Comparison of ENCODE assay signal across 28 cellular contexts in genomic region chr12:103793046-103793445, GRCh38.
"Had no signal": no experiment of that assay in that cellular context is flagged by ENCODE, and none has a peak within 500 bp of the region (broad histone marks: within the 10 kb centered on the region; RNA-seq: fewer than 3 reads in every experiment).

No MANE protein-coding gene starts in this region.

- H3K9me3 ChIP-seq: adrenal gland, body of pancreas, colonic mucosa, esophagus muscularis mucosa, gastrocnemius medialis, heart right ventricle had no signal

- H3K9me3 Mint-ChIP-seq: activated CD4-positive, alpha-beta memory T cell treated with anti-CD3 and anti-CD28 coated beads, Interleukin-2, amount 10 ng/mL, durations not matched to agents 7 days and 5 days; activated CD4-positive, alpha-beta T cell treated with anti-CD3 and anti-CD28 coated beads, Interleukin-2, amount 10 ng/mL, durations not matched to agents 7 days and 5 days; activated naive CD4-positive, alpha-beta T cell treated with anti-CD3 and anti-CD28 coated beads for 36 hours; activated naive CD4-positive, alpha-beta T cell treated with anti-CD3 and anti-CD28 coated beads, Interleukin-2, amount 50 U/mL, for 24 hours; activated naive CD8-positive, alpha-beta T cell treated with anti-CD3 and anti-CD28 coated beads for 36 hours; activated naive CD8-positive, alpha-beta T cell treated with anti-CD3 and anti-CD28 coated beads, Interleukin-2, amount 50 U/mL, for 24 hours; activated T-cell treated with anti-CD3 and anti-CD28 coated beads, Interleukin-2, amount 50 U/mL, for 4 hours; activated T-helper 17 cell treated with anti-CD3 and anti-CD28 coated beads, Interleukin-2, amount 50 U/mL, for 72 hours; WTC11 had no signal

- H3K36me3 ChIP-seq: cardiac muscle cell had no signal

- H3K4me1 Mint-ChIP-seq: activated naive CD4-positive, alpha-beta T cell treated with anti-CD3 and anti-CD28 coated beads, Interleukin-2, amount 50 U/mL, for 24 hours; activated naive CD8-positive, alpha-beta T cell treated with anti-CD3 and anti-CD28 coated beads for 36 hours; activated naive CD8-positive, alpha-beta T cell treated with anti-CD3 and anti-CD28 coated beads, Interleukin-2, amount 50 U/mL, for 24 hours; activated T-helper 17 cell treated with anti-CD3 and anti-CD28 coated beads, Interleukin-2, amount 50 U/mL, for 72 hours had no signal

- H3K27ac Mint-ChIP-seq: activated CD4-positive, alpha-beta memory T cell treated with anti-CD3 and anti-CD28 coated beads, Interleukin-2, amount 10 ng/mL, durations not matched to agents 7 days and 5 days; activated CD4-positive, alpha-beta T cell treated with anti-CD3 and anti-CD28 coated beads, Interleukin-2, amount 10 ng/mL, durations not matched to agents 7 days and 5 days; activated naive CD4-positive, alpha-beta T cell treated with anti-CD3 and anti-CD28 coated beads for 36 hours; activated naive CD4-positive, alpha-beta T cell treated with anti-CD3 and anti-CD28 coated beads, Interleukin-2, amount 50 U/mL, for 24 hours; activated naive CD8-positive, alpha-beta T cell treated with anti-CD3 and anti-CD28 coated beads for 36 hours; activated naive CD8-positive, alpha-beta T cell treated with anti-CD3 and anti-CD28 coated beads, Interleukin-2, amount 50 U/mL, for 24 hours; activated T-helper 17 cell treated with anti-CD3 and anti-CD28 coated beads, Interleukin-2, amount 50 U/mL, for 72 hours; T-helper 17 cell; WTC11 had no signal

- DNase-seq: activated CD4-positive, alpha-beta memory T cell treated with anti-CD3 and anti-CD28 coated beads, Interleukin-2, amount 10 ng/mL, durations not matched to agents 7 days and 5 days; activated CD4-positive, alpha-beta T cell treated with anti-CD3 and anti-CD28 coated beads for 1 hour; activated CD4-positive, alpha-beta T cell treated with anti-CD3 and anti-CD28 coated beads for 4 hours; activated CD4-positive, alpha-beta T cell treated with anti-CD3 and anti-CD28 coated beads, Interleukin-2, amount 10 ng/mL, durations not matched to agents 7 days and 5 days; activated CD4-positive, alpha-beta T cell treated with anti-CD3 and anti-CD28 coated beads, Interleukin-2, amount 50 U/mL, for 4 hours; activated effector memory CD4-positive, alpha-beta T cell treated with Interleukin-2 at 50 U/mL for 16 hours; activated naive CD4-positive, alpha-beta T cell treated with anti-CD3 and anti-CD28 coated beads for 36 hours; activated naive CD8-positive, alpha-beta T cell treated with anti-CD3 and anti-CD28 coated beads for 36 hours; activated naive CD8-positive, alpha-beta T cell treated with anti-CD3 and anti-CD28 coated beads, Interleukin-2, amount 50 U/mL, for 24 hours; activated T-cell treated with anti-CD3 and anti-CD28 coated beads, Interleukin-2, amount 50 U/mL, for 4 hours; adrenal gland; amygdala; aorta; body of pancreas; central memory CD4-positive, alpha-beta T cell; cerebellar nuclear complex; colonic mucosa; effector CD8-positive, alpha-beta T cell; foreskin keratinocyte; gastrocnemius medialis; heart right ventricle; T-helper 1 cell; T-helper 17 cell had no signal

- H3K27me3 Mint-ChIP-seq: activated CD4-positive, alpha-beta memory T cell treated with anti-CD3 and anti-CD28 coated beads, Interleukin-2, amount 10 ng/mL, durations not matched to agents 7 days and 5 days; activated CD4-positive, alpha-beta T cell treated with anti-CD3 and anti-CD28 coated beads, Interleukin-2, amount 10 ng/mL, durations not matched to agents 7 days and 5 days; activated naive CD4-positive, alpha-beta T cell treated with anti-CD3 and anti-CD28 coated beads, Interleukin-2, amount 50 U/mL, for 24 hours; activated naive CD8-positive, alpha-beta T cell treated with anti-CD3 and anti-CD28 coated beads for 36 hours; activated naive CD8-positive, alpha-beta T cell treated with anti-CD3 and anti-CD28 coated beads, Interleukin-2, amount 50 U/mL, for 24 hours; activated T-helper 17 cell treated with anti-CD3 and anti-CD28 coated beads, Interleukin-2, amount 50 U/mL, for 72 hours; T-helper 17 cell had no signal

- H3K4me3 ChIP-seq: adrenal gland, body of pancreas, cardiac muscle cell, colonic mucosa, esophagus muscularis mucosa, gastrocnemius medialis, heart right ventricle had no signal

- H3K4me3 Mint-ChIP-seq: activated CD4-positive, alpha-beta memory T cell treated with anti-CD3 and anti-CD28 coated beads, Interleukin-2, amount 10 ng/mL, durations not matched to agents 7 days and 5 days; activated CD4-positive, alpha-beta T cell treated with anti-CD3 and anti-CD28 coated beads, Interleukin-2, amount 10 ng/mL, durations not matched to agents 7 days and 5 days; activated naive CD4-positive, alpha-beta T cell treated with anti-CD3 and anti-CD28 coated beads for 36 hours; activated naive CD4-positive, alpha-beta T cell treated with anti-CD3 and anti-CD28 coated beads, Interleukin-2, amount 50 U/mL, for 24 hours; activated naive CD8-positive, alpha-beta T cell treated with anti-CD3 and anti-CD28 coated beads for 36 hours; activated naive CD8-positive, alpha-beta T cell treated with anti-CD3 and anti-CD28 coated beads, Interleukin-2, amount 50 U/mL, for 24 hours; activated T-cell treated with anti-CD3 and anti-CD28 coated beads, Interleukin-2, amount 50 U/mL, for 4 hours; activated T-helper 17 cell treated with anti-CD3 and anti-CD28 coated beads, Interleukin-2, amount 50 U/mL, for 72 hours; T-helper 17 cell; WTC11 had no signal

- H3K27ac ChIP-seq: adrenal gland, body of pancreas, cardiac muscle cell, colonic mucosa, foreskin keratinocyte, gastrocnemius medialis, heart right ventricle had no signal

- H3K27me3 ChIP-seq: adrenal gland, body of pancreas, cardiac muscle cell, colonic mucosa, esophagus muscularis mucosa, foreskin keratinocyte, gastrocnemius medialis, heart right ventricle had no signal

- H3K4me1 ChIP-seq: body of pancreas, colonic mucosa, foreskin keratinocyte, gastrocnemius medialis, heart right ventricle had no signal
